ENCODE assay signal across 8 cellular contexts in the genomic region with DNA sequence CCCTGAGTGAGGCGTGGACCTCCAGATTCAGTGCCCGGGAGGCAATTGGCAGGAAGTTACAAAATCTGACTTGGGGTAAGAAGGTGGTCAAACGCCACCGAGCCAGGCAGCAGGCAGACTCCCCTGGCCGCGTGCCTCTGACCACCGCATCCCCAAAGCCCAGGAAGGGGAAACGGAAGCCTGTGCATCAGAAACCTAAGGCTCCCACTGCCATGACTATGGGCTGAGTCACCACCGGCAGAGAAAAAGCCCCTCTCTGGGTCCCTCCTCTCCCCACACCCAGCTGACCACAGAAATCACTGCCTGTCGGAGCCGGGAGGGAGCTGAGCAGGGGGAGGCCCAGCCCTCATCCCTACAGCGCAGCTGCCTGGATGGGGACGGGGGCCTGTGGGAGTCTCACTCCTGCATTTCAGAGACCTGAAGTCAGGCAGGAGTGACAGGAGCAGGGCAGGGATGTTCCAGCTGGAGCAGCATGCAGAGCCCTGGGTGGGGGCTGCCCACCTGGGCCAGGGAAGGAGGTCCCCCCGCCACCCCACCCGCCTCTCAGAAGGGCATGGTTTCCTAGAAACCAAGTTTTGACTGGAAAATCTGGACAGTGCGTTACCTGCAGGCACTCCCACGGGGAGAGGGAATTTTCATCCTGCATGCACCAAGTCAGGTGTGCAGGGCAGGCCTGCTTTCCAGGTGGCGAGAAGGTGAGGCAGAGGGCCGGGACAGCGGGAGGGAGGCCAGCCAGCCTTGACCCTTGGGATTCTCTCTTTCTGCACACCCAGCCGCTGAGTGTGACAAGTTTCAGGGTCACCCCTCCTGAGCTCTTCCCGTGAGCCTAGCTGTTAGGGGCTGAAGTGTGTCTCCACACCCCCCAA.
DNase-seq lines count a peak whose midpoint lies in the region; ATAC-seq and TF ChIP-seq lines count a peak whose summit lies in the region.

No MANE protein-coding gene starts in this region.

- H3K4me1 ChIP-seq in NT2/D1 (ENCODE audit: insufficient read depth, insufficient read length) (peaks cover 35% of the 10 kb centered on the region), upper lobe of left lung (peaks cover 36 to 38% (median 37%) of the 10 kb centered on the region in 4 donors), prostate gland (replicated peaks) (peaks cover 7% of the 10 kb centered on the region)

- H3K4me3 ChIP-seq in NT2/D1 (ENCODE audit: insufficient read length, low read depth) (no peak overlapping the region), upper lobe of left lung (no peak overlapping the region), prostate gland (no peak overlapping the region)

- H3K4me1 Mint-ChIP-seq in memory B cell = peaks cover 5% of the 10 kb centered on the region

- no peak overlapping the region for H3K4me3 Mint-ChIP-seq in memory B cell

- TF ChIP-seq CTCF in upper lobe of left lung (IDR thresholded peaks at IDR 0.05) (no peak), prostate gland (IDR thresholded peaks at IDR 0.05) (no peak)

- peak; percentile 42 for ATAC-seq in memory B cell (ENCODE audit: low read depth)
- peak; percentile 43 to 51 for ATAC-seq in upper lobe of left lung (ENCODE audit: low FRiP score in 2 of 2)

- intact Hi-C loops in prostate gland (cut with DNase I) = loop anchor here (10.0 kb wide), 1 partner anchor 1405 kb away; a partner anchor contains a TSS

- no peaks in the 10 kb centered on the region for H3K27me3 ChIP-seq in NT2/D1 (ENCODE audit: insufficient read depth, insufficient read length)
- H3K27me3 ChIP-seq in upper lobe of left lung = no peaks in the 10 kb centered on the region
- H3K27me3 ChIP-seq in prostate gland (replicated peaks; ENCODE audit: insufficient read depth) = no peaks in the 10 kb centered on the region

- H3K9me3 ChIP-seq in NT2/D1 (ENCODE audit: insufficient read depth, low read length) = peaks cover 25% of the 10 kb centered on the region
- peaks cover 0 to 6% (median 4%) of the 10 kb centered on the region in 4 donors for H3K9me3 ChIP-seq in upper lobe of left lung
- H3K9me3 ChIP-seq in prostate gland = no peaks in the 10 kb centered on the region

- H3K27me3 Mint-ChIP-seq in memory B cell = peaks cover 4% of the 10 kb centered on the region

- H3K27ac ChIP-seq in upper lobe of left lung (peak overlapping the region; percentile 3 to 93 (median 88)), prostate gland (no peak overlapping the region)

- DNase-seq in GDM1 (lab: John Stamatoyannopoulos, UW) (peak; percentile 40), NT2/D1 (ENCODE audit: low read depth, low spot score) (no peak), brain pericyte (ENCODE audit: low read depth, low spot score) (peak; percentile 80), memory B cell (ENCODE audit: low spot score in 2 of 2) (no peak), upper lobe of left lung (peak; percentile 66 to 68), NCI-H1694 (lab: John Stamatoyannopoulos, UW) (no peak), prostate gland (ENCODE audit: low spot score) (no peak), activated gamma-delta T cell treated with Interleukin-2 at 50 U/mL for 16 hours (no peak)

- H3K27ac Mint-ChIP-seq in memory B cell = no peak overlapping the region

- H3K9ac ChIP-seq in NT2/D1 (ENCODE audit: insufficient read length, low read depth) = peak overlapping the region; percentile 26

- TF ChIP-seq POLR2A in upper lobe of left lung (IDR thresholded peaks at IDR 0.05) = no peak
- TF ChIP-seq POLR2A in prostate gland (IDR thresholded peaks at IDR 0.05) = no peak

- WGBS in upper lobe of left lung, 2 donors = 61 to 76% methylated on average over 14 to 19 of the region's 22 CpGs
- 88% methylated on average over 17 of the region's 22 CpGs for WGBS in prostate gland

- no peak for TF ChIP-seq EP300 in upper lobe of left lung (IDR thresholded peaks at IDR 0.05)

- H3K9me3 Mint-ChIP-seq in memory B cell = peaks cover 3% of the 10 kb centered on the region

- no peaks in the 10 kb centered on the region for H3K36me3 Mint-ChIP-seq in memory B cell

- H3K36me3 ChIP-seq in NT2/D1 (ENCODE audit: insufficient read depth, insufficient read length, low read length) = peaks cover 72% of the 10 kb centered on the region
- peaks cover 19 to 80% (median 58%) of the 10 kb centered on the region in 4 donors for H3K36me3 ChIP-seq in upper lobe of left lung
- H3K36me3 ChIP-seq in prostate gland = peaks cover 9 to 18% of the 10 kb centered on the region in 2 donors

Comparison
In these comparisons a context has a peak if more than half of its experiments do, and no peak if none do; other contexts are left out.
1. DNase-seq: peak in GDM1 (single experiment), brain pericyte (single experiment) and upper lobe of left lung (2 of 2); none in NT2/D1 (single experiment), memory B cell (0 of 2), NCI-H1694 (single experiment), prostate gland (single experiment) and activated gamma-delta T cell treated with Interleukin-2 at 50 U/mL for 16 hours (single experiment).
2. H3K27ac ChIP-seq: peak in upper lobe of left lung (4 of 4); none in prostate gland (0 of 2).